ENCODE assay signal across 27 cellular contexts in genomic region chr9:131811405-131811804, GRCh38.
"Had no signal": no experiment of that assay in that cellular context is flagged by ENCODE, and none has a peak within 500 bp of the region (broad histone marks: within the 10 kb centered on the region; RNA-seq: fewer than 3 reads in every experiment).

No MANE protein-coding gene starts in this region.

- H3K36me3 ChIP-seq: left lung, lower lobe of right lung, ovary, prostate gland, sigmoid colon, spleen, suprapubic skin, thoracic aorta, tibial artery, upper lobe of right lung had no signal

- FAIRE-seq: islet of Langerhans, kidney, small intestine, urothelium cell line had no signal

- H3K27me3 ChIP-seq: ovary had no signal

- H3K27ac ChIP-seq: left lung, lower lobe of right lung, ovary, prostate gland, sigmoid colon, spleen, suprapubic skin, thoracic aorta, tibial artery, upper lobe of right lung had no signal

- H3K36me3 Mint-ChIP-seq: naive thymus-derived CD8-positive, alpha-beta T cell; stimulated activated effector memory CD8-positive, alpha-beta T cell treated with anti-CD3 and anti-CD28 coated beads, Interleukin-12 subunit alpha, Interleukin-12 subunit beta, amount 100 ng/mL, for 72 hours had no signal

- ATAC-seq: left colon; left lung; lower lobe of right lung; naive thymus-derived CD8-positive, alpha-beta T cell; right cardiac atrium; stimulated activated effector memory CD8-positive, alpha-beta T cell treated with anti-CD3 and anti-CD28 coated beads, Interleukin-12 subunit alpha, Interleukin-12 subunit beta, amount 100 ng/mL, for 72 hours; upper lobe of right lung had no signal

- H3K4me1 Mint-ChIP-seq: naive thymus-derived CD8-positive, alpha-beta T cell; stimulated activated effector memory CD8-positive, alpha-beta T cell treated with anti-CD3 and anti-CD28 coated beads, Interleukin-12 subunit alpha, Interleukin-12 subunit beta, amount 100 ng/mL, for 72 hours had no signal

- H3K4me3 Mint-ChIP-seq: naive thymus-derived CD8-positive, alpha-beta T cell; nephron; stimulated activated effector memory CD8-positive, alpha-beta T cell treated with anti-CD3 and anti-CD28 coated beads, Interleukin-12 subunit alpha, Interleukin-12 subunit beta, amount 100 ng/mL, for 72 hours; stimulated activated naive CD8-positive, alpha-beta T cell treated with anti-CD3 and anti-CD28 coated beads, Interleukin-15, Interleukin-2, amounts not matched to agents 100 ng/mL and 50 ng/mL, for 24 hours had no signal

- H3K9me3 ChIP-seq: left lung, lower lobe of right lung, ovary, prostate gland, sigmoid colon, spleen, suprapubic skin, thoracic aorta, tibial artery, upper lobe of right lung had no signal

- H3K27ac Mint-ChIP-seq: nephron; stimulated activated effector memory CD8-positive, alpha-beta T cell treated with anti-CD3 and anti-CD28 coated beads, Interleukin-12 subunit alpha, Interleukin-12 subunit beta, amount 100 ng/mL, for 72 hours; stimulated activated naive CD8-positive, alpha-beta T cell treated with anti-CD3 and anti-CD28 coated beads, Interleukin-15, Interleukin-2, amounts not matched to agents 100 ng/mL and 50 ng/mL, for 24 hours had no signal

- H3K9me3 Mint-ChIP-seq: naive thymus-derived CD8-positive, alpha-beta T cell; nephron; stimulated activated effector memory CD8-positive, alpha-beta T cell treated with anti-CD3 and anti-CD28 coated beads, Interleukin-12 subunit alpha, Interleukin-12 subunit beta, amount 100 ng/mL, for 72 hours; stimulated activated naive CD8-positive, alpha-beta T cell treated with anti-CD3 and anti-CD28 coated beads, Interleukin-15, Interleukin-2, amounts not matched to agents 100 ng/mL and 50 ng/mL, for 24 hours had no signal

- H3K4me1 ChIP-seq: left lung, lower lobe of right lung, prostate gland, sigmoid colon, tibial artery, upper lobe of right lung had no signal

- H3K4me3 ChIP-seq: left lung, lower lobe of right lung, ovary, prostate gland, sigmoid colon, spleen, suprapubic skin, thoracic aorta, tibial artery, upper lobe of right lung had no signal

- DNase-seq: hippocampal formation; kidney; left colon; left lung; lower lobe of right lung; mammary epithelial cell; mesenchymal stem cell; naive thymus-derived CD8-positive, alpha-beta T cell; ovary; retina; right cardiac atrium; sigmoid colon; small intestine; spleen; stimulated activated CD4-positive, alpha-beta T cell treated with anti-CD3 and anti-CD28 coated beads, Interleukin-4, amount 100 ng/mL, for 24 hours; stimulated activated naive CD4-positive, alpha-beta T cell; tibial artery; trophoblast cell; upper lobe of right lung had no signal
